In genomic region chr16:57004387-57005250, GRCh38 we compare ENCODE assay signal across 1 cellular context.
A peak's percentile ranks its signal among the peaks of the same experiment; 100 is the strongest.
TF ChIP-seq lines count a peak whose summit lies in the region.

No MANE protein-coding gene starts in this region.

TF ChIP-seq in H1, 55 proteins besides CTCF, POLR2A, EP300 and RAD21:
- no peak for TF ChIP-seq SP1 (IDR thresholded peaks at IDR 0.05; ENCODE audit: low read depth, low read length)
- TF ChIP-seq E2F6 (IDR thresholded peaks at IDR 0.05), result peak; percentile 64; the same call in 1 of the 2 replicates
